ENCODE assay signal across 17 cellular contexts in genomic region chr2:158325782-158326335, GRCh38.
DNase-seq lines count a peak whose midpoint lies in the region; ATAC-seq, FAIRE-seq and TF ChIP-seq lines count a peak whose summit lies in the region.
"Had no signal": no experiment of that assay in that cellular context is flagged by ENCODE, and none has a peak within 500 bp of the region (broad histone marks: within the 10 kb centered on the region; RNA-seq: fewer than 3 reads in every experiment).

No MANE protein-coding gene starts in this region.

- POLR2A ChIA-PET in K562 (lab: Yijun Ruan, JAX), result no interaction called here

- no peaks in the 10 kb centered on the region for H3K9me1 ChIP-seq in K562 (ENCODE audit: control insufficient read depth, insufficient read depth, low read length)

- 0 out of 2 replicates have a peak, but pooled peaks cover 5% of the 10 kb centered on the region for H3K9me3 ChIP-seq in K562 (replicated peaks; ENCODE audit: control insufficient read depth, insufficient read depth, low read depth, low read length)
- no peaks in the 10 kb centered on the region for H3K9me3 ChIP-seq in mesodermal cell (ENCODE audit: control insufficient read depth, low read length)

- CTCF ChIA-PET in K562 (lab: Yijun Ruan, JAX; ENCODE audit: low intra/inter-chr PET ratio), result no interaction called here

- no peak overlapping the region for H3K4me2 ChIP-seq in K562 (ENCODE audit: insufficient read depth, low read length)
- H3K4me2 ChIP-seq: BLaER1 treated with 17β-estradiol and CSF1 and Interleukin-3, amounts not matched to agents 10 nM and 100 nM had no signal

- BruUV-seq in K562 (replicated peaks; lab: Mats Ljungman, UMichigan), result no TSS peak

- TF ChIP-seq POLR2A in K562 (conservative IDR thresholded peaks at IDR 0.05), result no peak

- H3K36me3 ChIP-seq in K562 (ENCODE audit: control insufficient read depth, insufficient read depth, low read length), result no peaks in the 10 kb centered on the region
- H3K36me3 ChIP-seq in mesodermal cell (ENCODE audit: control insufficient read depth, insufficient read depth, low read length), result no peaks in the 10 kb centered on the region
- H3K36me3 ChIP-seq: BLaER1 treated with 17β-estradiol and CSF1 and Interleukin-3, amounts not matched to agents 10 nM and 100 nM had no signal

- TF ChIP-seq RAD21 in K562 (CRISPR knock-in tag; conservative IDR thresholded peaks at IDR 0.05 in 1 of 2, IDR thresholded peaks at IDR 0.05 in 1 of 2), result no peak

- peak; percentile 77 for ATAC-seq in K562
- no peak for ATAC-seq in GM21717 (IDR thresholded peaks at IDR 0.05; ENCODE audit: unreplicated experiment)
- no peak for ATAC-seq in HG03095 (IDR thresholded peaks at IDR 0.05; ENCODE audit: unreplicated experiment)
- ATAC-seq: CD8-positive, alpha-beta T cell; HCT116 had no signal

- FAIRE-seq in K562 (lab: Jason Lieb, UNC), result no peak
- FAIRE-seq: G401.6, GM12891 had no signal

- DNase-seq in EL (peak; percentile 2), OCI-M1 (lab: John Stamatoyannopoulos, UW) (peak; percentile 12), K562 (ENCODE audit: extremely low read depth in 1 of 4, low spot score in 3 of 4) (peak in 2 of 4 experiments; percentile 21 to 56)
- no peak for DNase-seq in activated CD8-positive, alpha-beta memory T cell treated with anti-CD3 and anti-CD28 coated beads for 24 hours
- DNase-seq: CD8-positive, alpha-beta T cell; DMS 273 treated with DMSO at 0.1 percent for 48 hours; DND-41; GOT3; H7; KBM-7 had no signal

- H3K27me3 ChIP-seq in K562 (ENCODE audit: control insufficient read depth in 2 of 2, insufficient read depth in 2 of 2, low read length in 2 of 2), result no peaks in the 10 kb centered on the region
- H3K27me3 ChIP-seq: BLaER1 treated with 17β-estradiol and CSF1 and Interleukin-3, amounts not matched to agents 10 nM and 100 nM had no signal

- in situ Hi-C loops in K562 (cut with MboI), result no loop called here

- peak overlapping the region in 1 of 2 experiments; percentile 2; a peak in 1 of 4 replicates for H3K9ac ChIP-seq in K562 (ENCODE audit: insufficient read depth in 1 of 2, low read depth in 2 of 2, low read length in 2 of 2)
- H3K9ac ChIP-seq: BLaER1 treated with 17β-estradiol and CSF1 and Interleukin-3, amounts not matched to agents 10 nM and 100 nM had no signal

- TF ChIP-seq CTCF in K562 (IDR thresholded peaks at IDR 0.05 in 2 of 3, conservative IDR thresholded peaks at IDR 0.05 in 1 of 3; ENCODE audit: insufficient read depth in 2 of 3, low read depth in 1 of 3, low read length in 3 of 3), result no peak

- no peaks in the 10 kb centered on the region for H4K20me1 ChIP-seq in K562 (replicated peaks; ENCODE audit: control insufficient read depth, insufficient read depth, low read length)
- H4K20me1 ChIP-seq: BLaER1 treated with 17β-estradiol and CSF1 and Interleukin-3, amounts not matched to agents 10 nM and 100 nM had no signal

- H2AFZ ChIP-seq in K562 (ENCODE audit: low read depth, low read length), result peak overlapping the region; percentile 23

- 5% methylated on average over 2 of the region's 2 CpGs for WGBS in K562 (ENCODE audit: insufficient coverage, low coverage, missing lambda C conversion rate)
- WGBS in mesodermal cell (ENCODE audit: insufficient coverage in 2 of 2), 2 experiments, result 67 to 100% methylated on average over 2 of the region's 2 CpGs

- H3K4me1 ChIP-seq in K562 (replicated peaks in 1 of 2; ENCODE audit: control insufficient read depth in 2 of 2, insufficient read depth in 2 of 2, low read length in 2 of 2) (peaks cover 3 to 30% of the 10 kb centered on the region in 2 experiments; a peak in 4 of 5 replicates), mesodermal cell (ENCODE audit: control insufficient read depth, insufficient read depth, low read length, poor library complexity, severe bottlenecking) (peaks cover 15% of the 10 kb centered on the region)
- H3K4me1 ChIP-seq: BLaER1 treated with 17β-estradiol and CSF1 and Interleukin-3, amounts not matched to agents 10 nM and 100 nM had no signal

- no peak overlapping the region for H3K4me3 ChIP-seq in K562
- no peak overlapping the region for H3K4me3 ChIP-seq in mesodermal cell (ENCODE audit: extremely low read depth, insufficient read depth, low read length, poor library complexity, severe bottlenecking)
- H3K4me3 ChIP-seq: BLaER1 treated with 17β-estradiol and CSF1 and Interleukin-3, amounts not matched to agents 10 nM and 100 nM had no signal

- peak; percentile 71; the same call in 1 of the 2 replicates for TF ChIP-seq EP300 in K562 (IDR thresholded peaks at IDR 0.05; ENCODE audit: low read length)

- intact Hi-C loops in K562 (cut with micrococcal nuclease), result no loop called here

- no peaks in the 10 kb centered on the region for H3K79me2 ChIP-seq in K562 (ENCODE audit: control insufficient read depth, insufficient read depth, low read length)

- H3K27ac ChIP-seq in K562 (ENCODE audit: extremely low read depth, low read depth, low read length) (peak overlapping the region; percentile 59; the same call in 1 of the 3 replicates), mesodermal cell (ENCODE audit: low read depth, low read length, severe bottlenecking) (peak overlapping the region; percentile 87)
- H3K27ac ChIP-seq: BLaER1 treated with 17β-estradiol and CSF1 and Interleukin-3, amounts not matched to agents 10 nM and 100 nM had no signal

TF ChIP-seq in K562, 482 proteins besides CTCF, POLR2A, EP300 and RAD21 (continues in another document):
- no peak for TF ChIP-seq KLF6 (CRISPR knock-in tag; IDR thresholded peaks at IDR 0.05; ENCODE audit: borderline replicate concordance)
- TF ChIP-seq DPF2 (IDR thresholded peaks at IDR 0.05), result no peak
- peak; percentile 41; the same call in 1 of the 2 replicates for TF ChIP-seq VEZF1 (CRISPR knock-in tag; IDR thresholded peaks at IDR 0.05)
- TF ChIP-seq HBP1 (CRISPR knock-in tag; IDR thresholded peaks at IDR 0.05), result 0 out of 2 replicates have a peak, but pooled peaks have one; percentile 28
- TF ChIP-seq SMARCC2 (IDR thresholded peaks at IDR 0.05; ENCODE audit: low read depth), result no peak
- peak; percentile 37; the same call in 1 of the 2 replicates for TF ChIP-seq NFE2 (IDR thresholded peaks at IDR 0.05; ENCODE audit: low read depth)
- TF ChIP-seq ZNF431 (CRISPR knock-in tag; IDR thresholded peaks at IDR 0.05), result no peak
- no peak for TF ChIP-seq COPS2 (conservative IDR thresholded peaks at IDR 0.05)
- TF ChIP-seq RCOR1 (IDR thresholded peaks at IDR 0.05; ENCODE audit: borderline replicate concordance in 1 of 2, low read depth in 2 of 2, low read length in 2 of 2), result peak in 1 of 2 experiments; percentile 49; a peak in 1 of 4 replicates
- peak; percentile 34; the same call in 1 of the 2 replicates for TF ChIP-seq SMARCA4 (IDR thresholded peaks at IDR 0.05)
- TF ChIP-seq MTA1 (IDR thresholded peaks at IDR 0.05; ENCODE audit: borderline replicate concordance), result no peak
- TF ChIP-seq MYBL2 (IDR thresholded peaks at IDR 0.05; ENCODE audit: low read depth), result 0 out of 2 replicates have a peak, but pooled peaks have one; percentile 10
- TF ChIP-seq MYBL2 (CRISPR knock-in tag; IDR thresholded peaks at IDR 0.05; ENCODE audit: borderline replicate concordance), result no peak
- 0 out of 2 replicates have a peak, but pooled peaks have one; percentile 14 for TF ChIP-seq TEAD4 (IDR thresholded peaks at IDR 0.05; ENCODE audit: low read length)
- no peak for TF ChIP-seq TEAD4 (CRISPR knock-in tag; IDR thresholded peaks at IDR 0.05; ENCODE audit: borderline replicate concordance)
- peak; percentile 49 for TF ChIP-seq CBFA2T3 (IDR thresholded peaks at IDR 0.05)
- TF ChIP-seq E2F8 (IDR thresholded peaks at IDR 0.05; ENCODE audit: low read depth, partially characterized antibody), result no peak
- peak; percentile 35; the same call in 1 of the 2 replicates for TF ChIP-seq HDAC2 (IDR thresholded peaks at IDR 0.05)
